ENCODE assay signal across 19 cellular contexts in the genomic region with DNA sequence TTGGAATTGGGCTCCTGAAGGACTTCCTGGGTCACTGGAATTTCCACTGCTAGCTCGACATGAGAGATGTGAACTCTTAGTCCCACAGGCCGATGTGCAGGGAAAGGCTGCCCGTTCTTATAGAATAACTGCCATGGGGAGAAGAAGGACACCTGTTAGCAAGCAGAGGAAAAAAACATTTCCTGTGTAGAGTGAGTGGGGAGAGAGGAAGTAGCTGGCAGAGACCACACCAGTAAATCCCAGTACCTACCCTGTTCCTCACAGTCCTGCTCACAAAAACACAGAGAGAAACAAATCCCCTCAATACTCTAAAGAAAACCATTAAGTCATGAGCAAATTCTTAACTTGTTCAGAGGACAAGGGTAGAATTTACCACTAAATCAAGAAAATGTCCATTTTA. TPM values are rescaled to one million over a fixed set of nuclear protein-coding genes. Genes with fewer than 3 reads are reported as not detected.
A peak's percentile ranks its signal among the peaks of the same experiment; 100 is the strongest.
DNase-seq lines count a peak whose midpoint lies in the region; ATAC-seq and TF ChIP-seq lines count a peak whose summit lies in the region.
"Had no signal": no experiment of that assay in that cellular context is flagged by ENCODE, and none has a peak within 500 bp of the region (broad histone marks: within the 10 kb centered on the region; RNA-seq: fewer than 3 reads in every experiment).

No MANE protein-coding gene starts in this region.

- intact Hi-C loops in sciatic nerve (cut with DNase I) = no loop called here

- H3K4me1 ChIP-seq in BLaER1 treated with 17β-estradiol and CSF1 and Interleukin-3, amounts not matched to agents 10 nM and 100 nM = peaks cover 27 to 35% (median 32%) of the 10 kb centered on the region in 10 experiments
- peaks cover 2% of the 10 kb centered on the region for H3K4me1 ChIP-seq in H9 (ENCODE audit: insufficient read depth, low read length)

- peaks cover 10 to 12% of the 10 kb centered on the region in 2 experiments; a peak in 3 of 4 replicates for H3K4me1 Mint-ChIP-seq in H9
- peaks cover 22 to 34% (median 24%) of the 10 kb centered on the region in 3 donors for H3K4me1 Mint-ChIP-seq in T-cell
- H3K4me1 Mint-ChIP-seq: nephron had no signal

- no peaks in the 10 kb centered on the region for H3K27me3 ChIP-seq in BLaER1 treated with 17β-estradiol and CSF1 and Interleukin-3, amounts not matched to agents 10 nM and 100 nM
- H3K27me3 ChIP-seq in H9 (ENCODE audit: insufficient read depth, low read length) = no peaks in the 10 kb centered on the region
- H3K27me3 ChIP-seq: esophagus muscularis mucosa had no signal

- no CpG with 5 or more reads among the region's 3 CpGs for WGBS in H9 (ENCODE audit: extremely low coverage, insufficient read length, low lambda C conversion rate)

- CTCF ChIA-PET in T-cell (lab: Charles Lee) = no interaction called here

- no peak overlapping the region for H3T11ph ChIP-seq in H9 (ENCODE audit: low read length)

- POLR2A ChIA-PET in T-cell (lab: Charles Lee) = no interaction called here

- peaks cover 0 to 21% (median 4%) of the 10 kb centered on the region in 11 experiments; a peak in 9 of 22 replicates for H4K20me1 ChIP-seq in BLaER1 treated with 17β-estradiol and CSF1 and Interleukin-3, amounts not matched to agents 10 nM and 100 nM
- no peaks in the 10 kb centered on the region for H4K20me1 ChIP-seq in H9 (ENCODE audit: control insufficient read depth, insufficient read depth, insufficient read length)

- H2BK5ac ChIP-seq in H9 (ENCODE audit: insufficient read length, low read length) = no peak overlapping the region

- H3K79me1 ChIP-seq in H9 (ENCODE audit: insufficient read depth, low read depth, low read length, poor library complexity, severe bottlenecking) = no peaks in the 10 kb centered on the region

- H3K79me2 ChIP-seq in H9 (ENCODE audit: insufficient read depth, low read length) = no peaks in the 10 kb centered on the region

- no peak overlapping the region for H3K23ac ChIP-seq in H9 (ENCODE audit: insufficient read length, low read depth, low read length)

- H3K27me3 Mint-ChIP-seq in H9 (ENCODE audit: low read depth) (no peaks in the 10 kb centered on the region), T-cell (no peaks in the 10 kb centered on the region)
- H3K27me3 Mint-ChIP-seq: activated CD4-positive, alpha-beta T cell treated with anti-CD3 and anti-CD28 coated beads, Interleukin-2, amount 10 ng/mL, durations not matched to agents 24 days and 14 days; stimulated activated naive B cell treated with anti-CD40 and anti-IgM and Interleukin-4, amounts not matched to agents 10 μg/mL and 1 μg/mL and 100 μg/mL, for 72 hours had no signal

- H3K4me2 ChIP-seq in BLaER1 treated with 17β-estradiol and CSF1 and Interleukin-3, amounts not matched to agents 10 nM and 100 nM = peak overlapping the region; percentile 44 to 76 (median 60)
- no peak overlapping the region for H3K4me2 ChIP-seq in H9 (ENCODE audit: insufficient read depth, insufficient read length, low read length)

- H3K23me2 ChIP-seq in H9 (ENCODE audit: insufficient read length, low read depth, low read length, poor library complexity, severe bottlenecking) = no peaks in the 10 kb centered on the region

- no peak overlapping the region for H2BK12ac ChIP-seq in H9 (ENCODE audit: insufficient read length, low read depth, low read length)

- H3K56ac ChIP-seq in H9 (ENCODE audit: insufficient read length, low read depth, low read length) = no peak overlapping the region

- H3K4me3 Mint-ChIP-seq in H9 (no peak overlapping the region), T-cell (no peak overlapping the region)
- H3K4me3 Mint-ChIP-seq: activated CD4-positive, alpha-beta T cell treated with anti-CD3 and anti-CD28 coated beads, Interleukin-2, amount 10 ng/mL, durations not matched to agents 24 days and 14 days; nephron; stimulated activated naive B cell treated with anti-CD40 and anti-IgM and Interleukin-4, amounts not matched to agents 10 μg/mL and 1 μg/mL and 100 μg/mL, for 72 hours had no signal

- H3K9me3 ChIP-seq in BLaER1 treated with 17β-estradiol and CSF1 and Interleukin-3, amounts not matched to agents 10 nM and 100 nM (replicated peaks in 1 of 11) = no peaks in the 10 kb centered on the region
- no peaks in the 10 kb centered on the region for H3K9me3 ChIP-seq in H9 (ENCODE audit: control insufficient read depth, low read depth, low read length)
- H3K9me3 ChIP-seq: esophagus muscularis mucosa, thoracic aorta had no signal

- no peak overlapping the region for H3K4ac ChIP-seq in H9 (ENCODE audit: low read depth, low read length)

- H3K27ac Mint-ChIP-seq in H9 = peak overlapping the region in 2 of 3 experiments; percentile 14 to 44; a peak in 1 of 7 replicates
- H3K27ac Mint-ChIP-seq in T-cell = peak overlapping the region; percentile 60 to 84
- H3K27ac Mint-ChIP-seq: activated CD4-positive, alpha-beta T cell treated with anti-CD3 and anti-CD28 coated beads, Interleukin-2, amount 10 ng/mL, durations not matched to agents 24 days and 14 days; stimulated activated naive B cell treated with anti-CD40 and anti-IgM and Interleukin-4, amounts not matched to agents 10 μg/mL and 1 μg/mL and 100 μg/mL, for 72 hours had no signal

- H2AK5ac ChIP-seq in H9 (ENCODE audit: insufficient read length, low read length) = no peak overlapping the region

- H3K27ac ChIP-seq in BLaER1 treated with 17β-estradiol and CSF1 and Interleukin-3, amounts not matched to agents 10 nM and 100 nM = peak overlapping the region in 4 of 11 experiments; percentile 14 to 34 (median 14); a peak in 4 of 22 replicates
- H3K27ac ChIP-seq in H9 (ENCODE audit: insufficient read length, low read depth, low read length) (no peak overlapping the region), coronary artery (no peak overlapping the region)
- H3K27ac ChIP-seq: esophagus muscularis mucosa, thoracic aorta had no signal

- ATAC-seq in T-cell (replicated peaks in 1 of 4) (no peak), sciatic nerve (no peak)
- ATAC-seq: left cardiac atrium; stimulated activated naive B cell treated with anti-CD40 and anti-IgM and Interleukin-4, amounts not matched to agents 10 μg/mL and 1 μg/mL and 100 μg/mL, for 72 hours had no signal

- TF ChIP-seq CTCF in H9 (conservative IDR thresholded peaks at IDR 0.05) (no peak), coronary artery (IDR thresholded peaks at IDR 0.05) (no peak), GM13976 (IDR thresholded peaks at IDR 0.05; ENCODE audit: borderline replicate concordance, control extremely low read depth, extremely low read depth, insufficient read depth, missing control alignments) (no peak)

- no peak overlapping the region for H4K91ac ChIP-seq in H9 (ENCODE audit: insufficient read length, low read depth, low read length)

- no peak overlapping the region for H3K9ac ChIP-seq in BLaER1 treated with 17β-estradiol and CSF1 and Interleukin-3, amounts not matched to agents 10 nM and 100 nM
- H3K9ac ChIP-seq in H9 (ENCODE audit: extremely low read depth, insufficient read length, low read length) = no peak overlapping the region

- no peak overlapping the region for H3K18ac ChIP-seq in H9 (ENCODE audit: insufficient read length, low read depth, low read length)

- H3K36me3 Mint-ChIP-seq in H9 (ENCODE audit: insufficient read depth in 1 of 3, low read depth in 3 of 3) = peaks cover 12 to 36% (median 34%) of the 10 kb centered on the region in 3 experiments
- H3K36me3 Mint-ChIP-seq in T-cell = peaks cover 62% of the 10 kb centered on the region

- DNase-seq in H9 (no peak), T-cell (no peak), germinal center (ENCODE audit: low spot score) (peak; percentile 12), coronary artery (ENCODE audit: low spot score) (no peak), GM13976 (ENCODE audit: low spot score) (no peak), hippocampal formation (lab: John Stamatoyannopoulos, UW) (no peak), sciatic nerve (ENCODE audit: low spot score) (no peak)
- DNase-seq: activated CD4-positive, alpha-beta T cell treated with anti-CD3 and anti-CD28 coated beads, Interleukin-2, amount 10 ng/mL, durations not matched to agents 24 days and 14 days; effector CD4-positive, alpha-beta T cell; H7; left cardiac atrium; mesendoderm; NCI-H1417 treated with DMSO at 0.1 percent for 48 hours; NCI-H510A treated with DMSO at 0.1 percent for 48 hours; stimulated activated naive B cell treated with anti-CD40 and anti-IgM and Interleukin-4, amounts not matched to agents 10 μg/mL and 1 μg/mL and 100 μg/mL, for 72 hours had no signal

- no peak overlapping the region for H2BK120ac ChIP-seq in H9 (ENCODE audit: low read depth, low read length, poor library complexity, severe bottlenecking)

- no peaks in the 10 kb centered on the region for H3K9me3 Mint-ChIP-seq in H9
- H3K9me3 Mint-ChIP-seq in T-cell = no peaks in the 10 kb centered on the region
- H3K9me3 Mint-ChIP-seq: activated CD4-positive, alpha-beta T cell treated with anti-CD3 and anti-CD28 coated beads, Interleukin-2, amount 10 ng/mL, durations not matched to agents 24 days and 14 days; nephron; stimulated activated naive B cell treated with anti-CD40 and anti-IgM and Interleukin-4, amounts not matched to agents 10 μg/mL and 1 μg/mL and 100 μg/mL, for 72 hours had no signal

- no peak overlapping the region for H3K4me3 ChIP-seq in BLaER1 treated with 17β-estradiol and CSF1 and Interleukin-3, amounts not matched to agents 10 nM and 100 nM
- no peak overlapping the region for H3K4me3 ChIP-seq in coronary artery
- H3K4me3 ChIP-seq: esophagus muscularis mucosa, thoracic aorta had no signal

- H2AFZ ChIP-seq in H9 (ENCODE audit: low read length) = no peak overlapping the region

- H3K14ac ChIP-seq in H9 (ENCODE audit: insufficient read depth, low read length) = no peak overlapping the region

- no peak overlapping the region for H4K8ac ChIP-seq in H9 (replicated peaks; ENCODE audit: insufficient read length, low read depth, low read length)

- no peak overlapping the region for H2BK15ac ChIP-seq in H9 (ENCODE audit: low read depth, low read length)

- H4K5ac ChIP-seq in H9 (ENCODE audit: insufficient read length, low read depth, low read length) = no peak overlapping the region

- in situ Hi-C loops in GM13976 (cut with MboI; ENCODE audit: low sequenced_read_pairs, unreplicated experiment) = no loop called here

- H3K36me3 ChIP-seq in BLaER1 treated with 17β-estradiol and CSF1 and Interleukin-3, amounts not matched to agents 10 nM and 100 nM = peaks cover 67 to 99% (median 88%) of the 10 kb centered on the region in 11 experiments

- H2BK20ac ChIP-seq in H9 (ENCODE audit: low read depth, low read length, poor library complexity, severe bottlenecking) = no peak overlapping the region

RNA-seq across cellular contexts. Expression of gene AREL1, which starts 29.5 kb away (rescaled TPM):
- total RNA-seq in H9 (2021) (32.2 and 34.2 TPM in 2 replicates), T-cell (10 to 100 TPM; 38.7 to 46.2 (median 42.3) TPM), sciatic nerve (26.7 TPM)

RNA-seq across cellular contexts. Expression of gene FCF1, which starts 29.5 kb away (rescaled TPM):
- total RNA-seq in H9 (2021) (85.6 and 87.7 TPM in 2 replicates), T-cell (10 to 100 TPM; 38.8 to 48.8 (median 44.8) TPM), sciatic nerve (43.0 TPM)
